In genomic region chr17:38724337-38724988, GRCh38 we compare ENCODE assay signal across 8 cellular contexts. TPM values are rescaled to one million over a fixed set of nuclear protein-coding genes. Genes with fewer than 3 reads are reported as not detected.
DNase-seq lines count a peak whose midpoint lies in the region; ATAC-seq, FAIRE-seq and TF ChIP-seq lines count a peak whose summit lies in the region.

No MANE protein-coding gene starts in this region.

- no peaks in the 10 kb centered on the region for H3K9me1 ChIP-seq in endothelial cell of umbilical vein (replicated peaks; ENCODE audit: control insufficient read depth, extremely low read depth, insufficient read depth, low read length)

- TF ChIP-seq POLR2A in endothelial cell of umbilical vein (IDR thresholded peaks at IDR 0.05; ENCODE audit: low read depth, low read length): no peak

- intact Hi-C loops in endothelial cell of umbilical vein (cut with micrococcal nuclease): no loop called here

- H3K27ac Mint-ChIP-seq in T-helper 2 cell treated with Interferon-gamma antibody and Interleukin-4, amounts not matched to agents 5 μg/mL and 100 μg/mL, for 36 hours: no peak overlapping the region

- no peak overlapping the region for H3K27ac ChIP-seq in endothelial cell of umbilical vein (ENCODE audit: insufficient read depth, low read depth, low read length)

- POLR2A ChIA-PET in endothelial cell of umbilical vein (lab: Charles Lee): interaction anchor here (0.7 kb wide), 1 partner anchor 29 kb away, joined by 3 read pairs; no protein-coding TSS in a partner anchor

- no peaks in the 10 kb centered on the region for H3K27me3 Mint-ChIP-seq in T-helper 2 cell treated with Interferon-gamma antibody and Interleukin-4, amounts not matched to agents 5 μg/mL and 100 μg/mL, for 36 hours (ENCODE audit: low read depth)

- no peak overlapping the region for H3K4me3 ChIP-seq in endothelial cell of umbilical vein (replicated peaks in 1 of 3; ENCODE audit: insufficient read depth in 1 of 3, low read depth in 1 of 3, low read length in 3 of 3)

- H3K9me3 ChIP-seq in endothelial cell of umbilical vein (replicated peaks; ENCODE audit: control insufficient read depth, insufficient read depth, low read length): no peaks in the 10 kb centered on the region

- no TSS peak for BruUV-seq in endothelial cell of umbilical vein (replicated peaks; lab: Mats Ljungman, UMichigan)

- H3K9ac ChIP-seq in endothelial cell of umbilical vein (replicated peaks; ENCODE audit: extremely low read depth, insufficient read depth, low read length): no peak overlapping the region

- ATAC-seq in HG03025 (IDR thresholded peaks at IDR 0.05; ENCODE audit: low FRiP score, unreplicated experiment): no peak

- CTCF ChIA-PET in endothelial cell of umbilical vein (lab: Charles Lee): interaction anchor here (1.0 to 2.5 kb wide), 4 partner anchors 11 to 57 kb away, joined by 3 to 17 read pairs (median 5); no protein-coding TSS in a partner anchor

- H3K4me2 ChIP-seq in endothelial cell of umbilical vein (ENCODE audit: insufficient read depth, low read length): no peak overlapping the region

- H3K36me3 ChIP-seq in endothelial cell of umbilical vein (ENCODE audit: control insufficient read depth in 2 of 2, extremely low read depth in 1 of 2, insufficient read depth in 2 of 2, low read length in 2 of 2): peaks cover 5 to 15% of the 10 kb centered on the region in 2 experiments

- no peaks in the 10 kb centered on the region for H3K27me3 ChIP-seq in endothelial cell of umbilical vein (ENCODE audit: control insufficient read depth in 2 of 2, insufficient read depth in 2 of 2, low read length in 2 of 2)

- no peaks in the 10 kb centered on the region for H3K79me2 ChIP-seq in endothelial cell of umbilical vein (ENCODE audit: control insufficient read depth, insufficient read depth, low read length)

- no peaks in the 10 kb centered on the region for H3K9me3 Mint-ChIP-seq in T-helper 2 cell treated with Interferon-gamma antibody and Interleukin-4, amounts not matched to agents 5 μg/mL and 100 μg/mL, for 36 hours

- H3K4me3 Mint-ChIP-seq in T-helper 2 cell treated with Interferon-gamma antibody and Interleukin-4, amounts not matched to agents 5 μg/mL and 100 μg/mL, for 36 hours: no peak overlapping the region

- FAIRE-seq in endothelial cell of umbilical vein (lab: Jason Lieb, UNC) (no peak), HTR-8/SVneo (lab: Jason Lieb, UNC) (no peak)

- dilution Hi-C loops in endothelial cell of umbilical vein (cut with MboI; ENCODE audit: extremely low pct_ligation_motif_present, low sequenced_read_pairs): no loop called here

- H3K4me1 ChIP-seq in endothelial cell of umbilical vein (ENCODE audit: control insufficient read depth, extremely low read depth, insufficient read depth, low read length): peaks cover 7% of the 10 kb centered on the region

- TF ChIP-seq CTCF in endothelial cell of umbilical vein (IDR thresholded peaks at IDR 0.05; ENCODE audit: extremely low read depth in 1 of 2, insufficient read depth in 1 of 2, low read depth in 1 of 2, low read length in 2 of 2): no peak

- H4K20me1 ChIP-seq in endothelial cell of umbilical vein (replicated peaks; ENCODE audit: control insufficient read depth, extremely low read depth, insufficient read depth, low read length): no peaks in the 10 kb centered on the region

- DNase-seq in HT-29 (ENCODE audit: low spot score): peak; percentile 90
- DNase-seq in NCI-H524 treated with DMSO at 0.1 percent for 48 hours (lab: John Stamatoyannopoulos, UW): peak; percentile 53
- DNase-seq in endothelial cell of umbilical vein (ENCODE audit: low read depth, low spot score): peak; percentile 50
- DNase-seq in putamen (ENCODE audit: low spot score): peak; percentile 92
- DNase-seq in HTR-8/SVneo (ENCODE audit: insufficient read length, low spot score): no peak
- no peak for DNase-seq in retina
- DNase-seq in T-helper 2 cell treated with Interferon-gamma antibody and Interleukin-4, amounts not matched to agents 5 μg/mL and 100 μg/mL, for 36 hours (ENCODE audit: low spot score): no peak

- H3K36me3 Mint-ChIP-seq in T-helper 2 cell treated with Interferon-gamma antibody and Interleukin-4, amounts not matched to agents 5 μg/mL and 100 μg/mL, for 36 hours (ENCODE audit: low read depth): peaks cover 38% of the 10 kb centered on the region

- peaks cover 35% of the 10 kb centered on the region for H3K4me1 Mint-ChIP-seq in T-helper 2 cell treated with Interferon-gamma antibody and Interleukin-4, amounts not matched to agents 5 μg/mL and 100 μg/mL, for 36 hours (ENCODE audit: low read depth)

- H2AFZ ChIP-seq in endothelial cell of umbilical vein (ENCODE audit: low read depth, low read length): no peak overlapping the region

TF ChIP-seq in endothelial cell of umbilical vein, 7 proteins besides CTCF, POLR2A, EP300 and RAD21:
- TF ChIP-seq MAX (IDR thresholded peaks at IDR 0.05; ENCODE audit: insufficient read depth, insufficient read length) (no peak), POLR2AphosphoS5 (IDR thresholded peaks at IDR 0.05; ENCODE audit: insufficient read depth, low read depth, low read length) (no peak), GATA2 (IDR thresholded peaks at IDR 0.05; ENCODE audit: insufficient read depth, insufficient read length, low read depth, low read length) (no peak)

RNA-seq across cellular contexts. Expression of gene CISD3, which starts 5.7 kb away (rescaled TPM):
- total RNA-seq in HT-29 (2014; rRNA removed; shearing (Covaris generic)): 54.0 and 100 TPM in 2 replicates
- 22.6 and 23.7 TPM in 2 replicates for total RNA-seq in endothelial cell of umbilical vein
- 8.7 and 11.1 TPM in 2 replicates for polyA plus RNA-seq in endothelial cell of umbilical vein
- 8.8 and 10.9 TPM in 2 replicates for polyA plus RNA-seq in endothelial cell of umbilical vein (2011; cell fraction: cytosol; rRNA removed)
- polyA plus RNA-seq in endothelial cell of umbilical vein (2011; cell fraction: nucleus; rRNA removed): 3.4 and 4.0 TPM in 2 replicates
- polyA plus RNA-seq in endothelial cell of umbilical vein (2012): 16.3 and 17.9 TPM in 2 replicates
- polyA minus RNA-seq in endothelial cell of umbilical vein: 2.0 and 2.6 TPM in 2 replicates
- 18.3 TPM for polyA minus RNA-seq in endothelial cell of umbilical vein (2011; cell fraction: cytosol; rRNA and poly(A)+ RNA removed)
- 1.1 and 2.0 TPM in 2 replicates for polyA minus RNA-seq in endothelial cell of umbilical vein (2011; cell fraction: nucleus; rRNA and poly(A)+ RNA removed)

RNA-seq across cellular contexts. Expression of gene MLLT6, which starts 19.4 kb away (rescaled TPM):
- total RNA-seq in HT-29 (2014; rRNA removed; shearing (Covaris generic)): 219 and 252 TPM in 2 replicates
- 85.4 and 86.6 TPM in 2 replicates for total RNA-seq in endothelial cell of umbilical vein
- polyA plus RNA-seq in endothelial cell of umbilical vein: 32.1 and 35.7 TPM in 2 replicates
- polyA plus RNA-seq in endothelial cell of umbilical vein (2011; cell fraction: cytosol; rRNA removed): 21.1 and 29.6 TPM in 2 replicates
- polyA plus RNA-seq in endothelial cell of umbilical vein (2011; cell fraction: nucleus; rRNA removed): 144 and 172 TPM in 2 replicates
- 37.7 and 42.7 TPM in 2 replicates for polyA plus RNA-seq in endothelial cell of umbilical vein (2012)
- polyA minus RNA-seq in endothelial cell of umbilical vein: 68.1 and 78.3 TPM in 2 replicates
- 34.7 TPM for polyA minus RNA-seq in endothelial cell of umbilical vein (2011; cell fraction: cytosol; rRNA and poly(A)+ RNA removed)
- 72.9 and 91.4 TPM in 2 replicates for polyA minus RNA-seq in endothelial cell of umbilical vein (2011; cell fraction: nucleus; rRNA and poly(A)+ RNA removed)

RNA-seq across cellular contexts. Expression of gene PCGF2, which starts 23.7 kb away (rescaled TPM):
- total RNA-seq in HT-29 (2014; rRNA removed; shearing (Covaris generic)): 8.7 and 18.9 TPM in 2 replicates
- 77.5 and 78.4 TPM in 2 replicates for total RNA-seq in endothelial cell of umbilical vein
- 39.8 and 45.3 TPM in 2 replicates for polyA plus RNA-seq in endothelial cell of umbilical vein
- polyA plus RNA-seq in endothelial cell of umbilical vein (2011; cell fraction: cytosol; rRNA removed): 28.6 and 32.6 TPM in 2 replicates
- 29.6 and 36.9 TPM in 2 replicates for polyA plus RNA-seq in endothelial cell of umbilical vein (2011; cell fraction: nucleus; rRNA removed)
- polyA plus RNA-seq in endothelial cell of umbilical vein (2012): 55.8 and 74.4 TPM in 2 replicates
- polyA minus RNA-seq in endothelial cell of umbilical vein: 20.3 and 20.9 TPM in 2 replicates
- polyA minus RNA-seq in endothelial cell of umbilical vein (2011; cell fraction: cytosol; rRNA and poly(A)+ RNA removed): 16.7 TPM
- polyA minus RNA-seq in endothelial cell of umbilical vein (2011; cell fraction: nucleus; rRNA and poly(A)+ RNA removed): 7.9 and 14.5 TPM in 2 replicates

RNA-seq across cellular contexts. Expression of gene PSMB3, which starts 28.1 kb away (rescaled TPM):
- 828 and 837 TPM in 2 replicates for total RNA-seq in HT-29 (2014; rRNA removed; shearing (Covaris generic))
- total RNA-seq in endothelial cell of umbilical vein: 213 and 227 TPM in 2 replicates
- polyA plus RNA-seq in endothelial cell of umbilical vein: 685 and 705 TPM in 2 replicates
- polyA plus RNA-seq in endothelial cell of umbilical vein (2011; cell fraction: cytosol; rRNA removed): 539 and 649 TPM in 2 replicates
- 229 and 250 TPM in 2 replicates for polyA plus RNA-seq in endothelial cell of umbilical vein (2011; cell fraction: nucleus; rRNA removed)
- 242 and 303 TPM in 2 replicates for polyA plus RNA-seq in endothelial cell of umbilical vein (2012)
- polyA minus RNA-seq in endothelial cell of umbilical vein: 271 and 276 TPM in 2 replicates
- polyA minus RNA-seq in endothelial cell of umbilical vein (2011; cell fraction: cytosol; rRNA and poly(A)+ RNA removed): 192 TPM
- polyA minus RNA-seq in endothelial cell of umbilical vein (2011; cell fraction: nucleus; rRNA and poly(A)+ RNA removed): 33.6 and 42.4 TPM in 2 replicates

RNA-seq across cellular contexts. Expression of gene EPOP, which starts 49.7 kb away (rescaled TPM):
- 11.1 and 13.9 TPM in 2 replicates for total RNA-seq in HT-29 (2014; rRNA removed; shearing (Covaris generic))
- total RNA-seq in endothelial cell of umbilical vein: 2.6 and 2.9 TPM in 2 replicates
- 0.43 and 0.54 TPM in 2 replicates for polyA plus RNA-seq in endothelial cell of umbilical vein
- polyA plus RNA-seq in endothelial cell of umbilical vein (2011; cell fraction: cytosol; rRNA removed): 0.67 and 0.82 TPM in 2 replicates
- polyA plus RNA-seq in endothelial cell of umbilical vein (2011; cell fraction: nucleus; rRNA removed): 0.36 and 0.38 TPM in 2 replicates
- polyA plus RNA-seq in endothelial cell of umbilical vein (2012): 4.5 and 5.2 TPM in 2 replicates
- 0.44 and 0.68 TPM in 2 replicates for polyA minus RNA-seq in endothelial cell of umbilical vein
- polyA minus RNA-seq in endothelial cell of umbilical vein (2011; cell fraction: cytosol; rRNA and poly(A)+ RNA removed): 5.8 TPM
- 0.10 and 0.34 TPM in 2 replicates for polyA minus RNA-seq in endothelial cell of umbilical vein (2011; cell fraction: nucleus; rRNA and poly(A)+ RNA removed)

Comparison
In these comparisons a context has a peak if more than half of its experiments do, and no peak if none do; other contexts are left out.
1. DNase-seq: peak in HT-29 (single experiment), NCI-H524 treated with DMSO at 0.1 percent for 48 hours (single experiment), endothelial cell of umbilical vein (single experiment) and putamen (single experiment); none in HTR-8/SVneo (single experiment), retina (single experiment) and T-helper 2 cell treated with Interferon-gamma antibody and Interleukin-4, amounts not matched to agents 5 μg/mL and 100 μg/mL, for 36 hours (single experiment).